In genomic region chr11:126334665-126335462, GRCh38 we compare ENCODE assay signal across 17 cellular contexts. TPM values are rescaled to one million over a fixed set of nuclear protein-coding genes. Genes with fewer than 3 reads are reported as not detected.
DNase-seq lines count a peak whose midpoint lies in the region; ATAC-seq, FAIRE-seq and TF ChIP-seq lines count a peak whose summit lies in the region.
"Had no signal": no experiment of that assay in that cellular context is flagged by ENCODE, and none has a peak within 500 bp of the region (broad histone marks: within the 10 kb centered on the region; RNA-seq: fewer than 3 reads in every experiment).

No MANE protein-coding gene starts in this region.

- H3K9me3 Mint-ChIP-seq in activated T-helper 17 cell treated with anti-CD3 and anti-CD28 coated beads, Interleukin-2, amount 50 U/mL, for 72 hours = no peaks in the 10 kb centered on the region
- H3K9me3 Mint-ChIP-seq: stimulated activated effector memory CD8-positive, alpha-beta T cell treated with anti-CD3 and anti-CD28 coated beads, Interleukin-12 subunit alpha, Interleukin-12 subunit beta, amount 100 ng/mL, for 72 hours had no signal

- H3K9me3 ChIP-seq in left ventricle myocardium inferior (replicated peaks) (no peaks in the 10 kb centered on the region), kidney (ENCODE audit: control insufficient read depth in 1 of 2, low read length in 2 of 2) (no peaks in the 10 kb centered on the region), aorta (ENCODE audit: control insufficient read depth, low read length) (no peaks in the 10 kb centered on the region), esophagus squamous epithelium (no peaks in the 10 kb centered on the region)
- H3K9me3 ChIP-seq: ascending aorta, SJSA1 had no signal

- H3K27ac Mint-ChIP-seq in activated T-helper 17 cell treated with anti-CD3 and anti-CD28 coated beads, Interleukin-2, amount 50 U/mL, for 72 hours = peak overlapping the region; percentile 64

- intact Hi-C loops in left ventricle myocardium inferior (cut with micrococcal nuclease) (no loop called here), Right ventricle myocardium inferior (cut with DNase I) (no loop called here), kidney (cut with DNase I) (no loop called here), aorta (cut with DNase I) (no loop called here), esophagus squamous epithelium (cut with DNase I) (no loop called here)

- no peak overlapping the region for H3K4me3 Mint-ChIP-seq in activated T-helper 17 cell treated with anti-CD3 and anti-CD28 coated beads, Interleukin-2, amount 50 U/mL, for 72 hours
- H3K4me3 Mint-ChIP-seq: stimulated activated effector memory CD8-positive, alpha-beta T cell treated with anti-CD3 and anti-CD28 coated beads, Interleukin-12 subunit alpha, Interleukin-12 subunit beta, amount 100 ng/mL, for 72 hours had no signal

- no peaks in the 10 kb centered on the region for H3K27me3 Mint-ChIP-seq in activated T-helper 17 cell treated with anti-CD3 and anti-CD28 coated beads, Interleukin-2, amount 50 U/mL, for 72 hours

- no peak overlapping the region for H3K4me3 ChIP-seq in left ventricle myocardium inferior
- no peak overlapping the region for H3K4me3 ChIP-seq in kidney (ENCODE audit: low read length in 2 of 2)
- H3K4me3 ChIP-seq in aorta (ENCODE audit: low read length in 2 of 2) = no peak overlapping the region
- no peak overlapping the region for H3K4me3 ChIP-seq in esophagus squamous epithelium
- H3K4me3 ChIP-seq: ascending aorta, SJSA1 had no signal

- ATAC-seq in Right ventricle myocardium inferior (no peak), aorta (ENCODE audit: low FRiP score) (no peak)
- ATAC-seq in activated T-helper 17 cell treated with anti-CD3 and anti-CD28 coated beads, Interleukin-2, amount 50 U/mL, for 72 hours (replicated peaks) = no peak
- ATAC-seq: HepG2; stimulated activated effector memory CD8-positive, alpha-beta T cell treated with anti-CD3 and anti-CD28 coated beads, Interleukin-12 subunit alpha, Interleukin-12 subunit beta, amount 100 ng/mL, for 72 hours had no signal

- WGBS in aorta, 2 donors = 89 to 93% methylated on average over 6 of the region's 6 CpGs
- WGBS in esophagus squamous epithelium, 2 donors = 77 to 93% methylated on average over 6 of the region's 6 CpGs

- DNase-seq in left ventricle myocardium inferior (no peak), Right ventricle myocardium inferior (ENCODE audit: missing footprints) (no peak), kidney (peak; percentile 64), aorta (peak; percentile 27 to 67), esophagus squamous epithelium (lab: John Stamatoyannopoulos, UW) (no peak)
- DNase-seq in activated CD4-positive, CD25-positive, alpha-beta regulatory T cell (lab: John Stamatoyannopoulos, UW) = no peak
- DNase-seq in stimulated activated CD4-positive, alpha-beta T cell treated with anti-CD3 and anti-CD28 coated beads, Interleukin-4, amount 100 ng/mL, for 24 hours = no peak
- DNase-seq: effector CD8-positive, alpha-beta T cell; glutamatergic neuron; NCI-H1417 treated with DMSO at 0.1 percent for 48 hours; stimulated activated CD4-positive, alpha-beta T cell treated with anti-CD3 and anti-CD28 coated beads, Interleukin-1b, Interleukin-23, amount 100 ng/mL, for 48 hours; WERI-Rb-1 had no signal

- H3K4me1 Mint-ChIP-seq in activated T-helper 17 cell treated with anti-CD3 and anti-CD28 coated beads, Interleukin-2, amount 50 U/mL, for 72 hours = peaks cover 10% of the 10 kb centered on the region

- H3K27ac ChIP-seq in left ventricle myocardium inferior (replicated peaks) (peak overlapping the region; percentile 46), kidney (ENCODE audit: low read depth in 2 of 2, low read length in 2 of 2) (peak overlapping the region in 1 of 2 donors; percentile 48), aorta (ENCODE audit: low read depth in 1 of 2, low read length in 2 of 2) (no peak overlapping the region), esophagus squamous epithelium (no peak overlapping the region)
- H3K27ac ChIP-seq: ascending aorta, SJSA1, WERI-Rb-1 had no signal

- no peak overlapping the region for H3K9ac ChIP-seq in kidney (ENCODE audit: low read length in 2 of 2)

- TF ChIP-seq CTCF in left ventricle myocardium inferior (IDR thresholded peaks at IDR 0.05; ENCODE audit: borderline replicate concordance) = no peak
- no peak for TF ChIP-seq CTCF in kidney (IDR thresholded peaks at IDR 0.05; ENCODE audit: borderline replicate concordance, extremely low read depth, insufficient read depth)
- no peak for TF ChIP-seq CTCF in esophagus squamous epithelium (IDR thresholded peaks at IDR 0.05)

- H3K36me3 Mint-ChIP-seq in activated T-helper 17 cell treated with anti-CD3 and anti-CD28 coated beads, Interleukin-2, amount 50 U/mL, for 72 hours (ENCODE audit: low read depth) = peaks cover 66% of the 10 kb centered on the region

- H3K36me3 ChIP-seq in left ventricle myocardium inferior (peaks cover 20% of the 10 kb centered on the region), kidney (ENCODE audit: control insufficient read depth in 1 of 2, insufficient read depth in 2 of 2, low read length in 2 of 2) (no peaks in the 10 kb centered on the region), aorta (ENCODE audit: control insufficient read depth in 1 of 2, insufficient read depth in 2 of 2, low read length in 1 of 2) (peaks cover 0 to 2% of the 10 kb centered on the region in 2 donors), esophagus squamous epithelium (peaks cover 0 to 64% (median 4%) of the 10 kb centered on the region in 3 donors)
- H3K36me3 ChIP-seq: SJSA1 had no signal

- H3K4me1 ChIP-seq in left ventricle myocardium inferior (peaks cover 67% of the 10 kb centered on the region), kidney (ENCODE audit: control insufficient read depth in 1 of 2, insufficient read depth in 1 of 2, low read depth in 1 of 2, low read length in 2 of 2) (peaks cover 5 to 42% of the 10 kb centered on the region in 2 donors), aorta (ENCODE audit: control insufficient read depth in 1 of 2, insufficient read depth in 2 of 2, low read length in 2 of 2) (no peaks in the 10 kb centered on the region), esophagus squamous epithelium (peaks cover 10 to 42% (median 23%) of the 10 kb centered on the region in 3 donors)
- H3K4me1 ChIP-seq: ascending aorta had no signal

- no peak for TF ChIP-seq POLR2A in esophagus squamous epithelium (IDR thresholded peaks at IDR 0.05)

- FAIRE-seq in kidney (lab: Jason Lieb, UNC) = no peak
- FAIRE-seq: HepG2 had no signal

- no peaks in the 10 kb centered on the region for H3K27me3 ChIP-seq in left ventricle myocardium inferior (ENCODE audit: low read depth)
- no peaks in the 10 kb centered on the region for H3K27me3 ChIP-seq in aorta (ENCODE audit: control insufficient read depth in 1 of 2, insufficient read depth in 2 of 2, low read length in 1 of 2)
- H3K27me3 ChIP-seq in esophagus squamous epithelium = no peaks in the 10 kb centered on the region
- H3K27me3 ChIP-seq: ascending aorta, SJSA1 had no signal

RNA-seq across cellular contexts. Expression of gene ST3GAL4, which starts 20.6 kb away (rescaled TPM):
- total RNA-seq in left ventricle myocardium inferior = 61.7 TPM
- 45.1 TPM for total RNA-seq in Right ventricle myocardium inferior
- total RNA-seq in activated T-helper 17 cell treated with anti-CD3 and anti-CD28 coated beads, Interleukin-2, amount 50 U/mL, for 72 hours = 10 to 100 TPM; 10.0 to 16.2 TPM
- total RNA-seq in kidney = 27.4 TPM
- 72.8 TPM for polyA plus RNA-seq in kidney (ENCODE audit: insufficient read depth, low read depth, low replicate concordance)
- total RNA-seq in aorta = 10 to 100 TPM; 26.5 to 36.3 TPM
- polyA plus RNA-seq in aorta = 10 to 100 TPM; 25.4 to 29.9 TPM
- total RNA-seq in esophagus squamous epithelium = 100 to 1,000 TPM in 1 of 4 donors, 10 to 100 TPM in 3; 31.0 to 110 (median 51.2) TPM

RNA-seq across cellular contexts. Expression of gene DCPS, which starts 31.0 kb away (rescaled TPM):
- total RNA-seq in left ventricle myocardium inferior (12.1 TPM), Right ventricle myocardium inferior (10.8 TPM), kidney (24.2 TPM), aorta (1 to 10 TPM; 9.0 to 9.9 TPM), esophagus squamous epithelium (10 to 100 TPM; 12.0 to 25.7 (median 14.9) TPM)
- total RNA-seq in activated T-helper 17 cell treated with anti-CD3 and anti-CD28 coated beads, Interleukin-2, amount 50 U/mL, for 72 hours = 10 to 100 TPM; 28.1 to 47.5 TPM
- polyA plus RNA-seq in kidney (ENCODE audit: insufficient read depth, low read depth, low replicate concordance) (23.9 TPM), aorta (1 to 10 TPM; 7.9 to 9.6 TPM)

RNA-seq across cellular contexts. Expression of gene TIRAP, which starts 52.0 kb away (rescaled TPM):
- total RNA-seq in left ventricle myocardium inferior = 6.0 TPM
- 6.5 TPM for total RNA-seq in Right ventricle myocardium inferior
- total RNA-seq in activated T-helper 17 cell treated with anti-CD3 and anti-CD28 coated beads, Interleukin-2, amount 50 U/mL, for 72 hours = 10 to 100 TPM; 11.1 to 12.0 TPM
- total RNA-seq in kidney = 12.1 TPM
- polyA plus RNA-seq in kidney (ENCODE audit: insufficient read depth, low read depth, low replicate concordance) = 5.8 TPM
- total RNA-seq in aorta = 10 to 100 TPM in 1 of 2 donors, 1 to 10 TPM in 1; 9.5 to 17.3 TPM
- 10 to 100 TPM in 1 of 2 donors, 1 to 10 TPM in 1; 4.9 to 10.7 TPM for polyA plus RNA-seq in aorta
- total RNA-seq in esophagus squamous epithelium = 1 to 10 TPM; 3.9 to 8.8 (median 7.3) TPM

Comparison
In these comparisons a context has a peak if more than half of its experiments do, and no peak if none do; other contexts are left out.
1. DNase-seq: peak in kidney (single experiment) and aorta (2 of 2); none in left ventricle myocardium inferior (single experiment), Right ventricle myocardium inferior (single experiment), esophagus squamous epithelium (single experiment), activated CD4-positive, CD25-positive, alpha-beta regulatory T cell (0 of 4) and stimulated activated CD4-positive, alpha-beta T cell treated with anti-CD3 and anti-CD28 coated beads, Interleukin-4, amount 100 ng/mL, for 24 hours (single experiment).